8 cellular contexts compared by ENCODE assay signal in genomic region chr3:133662256-133662773, GRCh38. TPM values are rescaled to one million over a fixed set of nuclear protein-coding genes. Genes with fewer than 3 reads are reported as not detected.
DNase-seq lines count a peak whose midpoint lies in the region; ATAC-seq and TF ChIP-seq lines count a peak whose summit lies in the region.

No MANE protein-coding gene starts in this region.

- H3K9me3 ChIP-seq in adrenal gland (replicated peaks in 1 of 3), result no peaks in the 10 kb centered on the region
- H3K9me3 ChIP-seq in iPS DF 6.9 (ENCODE audit: control insufficient read depth, insufficient read depth, low read length), result no peaks in the 10 kb centered on the region
- no peaks in the 10 kb centered on the region for H3K9me3 ChIP-seq in sigmoid colon

- H3K4me1 ChIP-seq in adrenal gland (replicated peaks in 1 of 2) (peaks cover 14 to 16% of the 10 kb centered on the region in 2 donors), iPS DF 6.9 (ENCODE audit: control insufficient read depth, insufficient read depth, low read length) (no peaks in the 10 kb centered on the region), sigmoid colon (peaks cover 0 to 28% (median 12%) of the 10 kb centered on the region in 4 donors)

- H3K36me3 ChIP-seq in adrenal gland (replicated peaks in 1 of 2), result peaks cover 0 to 15% of the 10 kb centered on the region in 2 donors
- H3K36me3 ChIP-seq in iPS DF 6.9 (ENCODE audit: control insufficient read depth, insufficient read depth, low read length), result no peaks in the 10 kb centered on the region
- peaks cover 0 to 20% (median 4%) of the 10 kb centered on the region in 4 donors for H3K36me3 ChIP-seq in sigmoid colon

- no peak for TF ChIP-seq POLR2A in adrenal gland (IDR thresholded peaks at IDR 0.05)
- no peak for TF ChIP-seq POLR2A in sigmoid colon (IDR thresholded peaks at IDR 0.05)

- 24 to 29% (median 26%) methylated on average over 10 of the region's 10 CpGs for WGBS in adrenal gland, 4 donors
- no CpG with 5 or more reads among the region's 10 CpGs for WGBS in iPS DF 6.9 (ENCODE audit: insufficient coverage, insufficient read length)
- WGBS in sigmoid colon, 2 donors, result 23 to 27% methylated on average over 10 of the region's 10 CpGs

- H3K27me3 ChIP-seq in adrenal gland (no peaks in the 10 kb centered on the region), iPS DF 6.9 (ENCODE audit: control insufficient read depth, insufficient read depth, low read length) (no peaks in the 10 kb centered on the region), sigmoid colon (no peaks in the 10 kb centered on the region)

- H3K4me3 ChIP-seq in adrenal gland (peak overlapping the region; percentile 28 to 95 (median 74)), iPS DF 6.9 (ENCODE audit: low read length) (peak overlapping the region; percentile 80; the same call in 1 of the 2 replicates), sigmoid colon (peak overlapping the region; percentile 63 to 93 (median 85))

- TF ChIP-seq EP300 in sigmoid colon (IDR thresholded peaks at IDR 0.05), result no peak

- H3K27ac ChIP-seq in C4-2B (peak overlapping the region; percentile 96), adrenal gland (peak overlapping the region in 4 of 5 donors; percentile 45 to 75 (median 68)), iPS DF 6.9 (ENCODE audit: low read length) (no peak overlapping the region), sigmoid colon (peak overlapping the region; percentile 82 to 86 (median 82))

- peak; percentile 55 for DNase-seq in NCI-H69 (lab: John Stamatoyannopoulos, UW)
- DNase-seq in adrenal gland, result no peak
- no peak for DNase-seq in iPS DF 6.9 (ENCODE audit: low read depth, low spot score)
- no peak for DNase-seq in sigmoid colon

- ATAC-seq in GM18867 (IDR thresholded peaks at IDR 0.05; ENCODE audit: unreplicated experiment), result peak; percentile 37
- peak; percentile 39 for ATAC-seq in HG03103 (IDR thresholded peaks at IDR 0.05; ENCODE audit: low read depth, unreplicated experiment)
- ATAC-seq in GM21515 (IDR thresholded peaks at IDR 0.05; ENCODE audit: unreplicated experiment), result no peak

- intact Hi-C loops in adrenal gland (cut with DNase I), result loop anchor here in 1 of 2 donors (10.0 kb wide), 1 partner anchor 252 kb away; no protein-coding TSS in a partner anchor
- intact Hi-C loops in sigmoid colon (cut with DNase I), result loop anchor here (5.0 to 10.0 kb wide), 4 partner anchors 85 to 938 kb away; partner anchors contain the start of gene NPHP3

- TF ChIP-seq CTCF in C4-2B (conservative IDR thresholded peaks at IDR 0.05), result peak; percentile 28
- TF ChIP-seq CTCF in adrenal gland (IDR thresholded peaks at IDR 0.05), result no peak
- TF ChIP-seq CTCF in sigmoid colon (IDR thresholded peaks at IDR 0.05), result no peak

RNA-seq across cellular contexts. Expression of gene TOPBP1, which starts 0.6 kb away (rescaled TPM):
- total RNA-seq in adrenal gland, result 10 to 100 TPM in 7 of 8 donors, 1 to 10 TPM in 1; 9.6 to 62.1 (median 13.3) TPM
- 10 to 100 TPM in 1 of 3 donors, 1 to 10 TPM in 2; 6.7 to 15.7 (median 8.5) TPM for polyA plus RNA-seq in adrenal gland
- total RNA-seq in sigmoid colon, result 10 to 100 TPM; 14.1 to 30.2 (median 16.8) TPM
- polyA plus RNA-seq in sigmoid colon, result 10 to 100 TPM in 1 of 3 donors, 1 to 10 TPM in 2; 4.8 to 15.9 (median 8.8) TPM
